Comparison of ENCODE assay signal across 8 cellular contexts in genomic region chr19:14347999-14348889, GRCh38. TPM values are rescaled to one million over a fixed set of nuclear protein-coding genes. Genes with fewer than 3 reads are reported as not detected.
DNase-seq lines count a peak whose midpoint lies in the region; ATAC-seq and TF ChIP-seq lines count a peak whose summit lies in the region.

No MANE protein-coding gene starts in this region.

- H3K9me3 Mint-ChIP-seq in CD14-positive monocyte, result peaks cover 0 to 6% (median 2%) of the 10 kb centered on the region in 7 donors

- H4K20me1 ChIP-seq in hepatocyte (ENCODE audit: insufficient read depth, poor library complexity, severe bottlenecking), result no peaks in the 10 kb centered on the region

- H3K4me1 Mint-ChIP-seq in CD14-positive monocyte, result peaks cover 24% of the 10 kb centered on the region

- peak overlapping the region; percentile 48 to 67 for H3K4me3 Mint-ChIP-seq in CD14-positive monocyte

- DNase-seq in CD14-positive monocyte (ENCODE audit: low spot score) (peak; percentile 58), HK-2 (ENCODE audit: unreplicated experiment) (peak; percentile 70), SW480 (ENCODE audit: low spot score) (peak; percentile 27), amygdala (lab: John Stamatoyannopoulos, UW) (peak in 40 of 56 donors; percentile 4 to 69 (median 23)), hepatocyte (ENCODE audit: low spot score) (peak; percentile 77)

- peaks cover 3 to 12% (median 9%) of the 10 kb centered on the region in 3 donors for H3K27me3 Mint-ChIP-seq in CD14-positive monocyte (ENCODE audit: low read depth in 3 of 3)

- H3K4me1 ChIP-seq in hepatocyte (ENCODE audit: insufficient read depth), result no peaks in the 10 kb centered on the region
- H3K4me1 ChIP-seq in skeletal muscle satellite cell (ENCODE audit: control insufficient read depth, insufficient read depth, low read length), result no peaks in the 10 kb centered on the region

- H2AFZ ChIP-seq in hepatocyte, result peak overlapping the region; percentile 65

- H3K36me3 Mint-ChIP-seq in CD14-positive monocyte, result no peaks in the 10 kb centered on the region

- peak overlapping the region; percentile 92 for H3K4me2 ChIP-seq in hepatocyte
- peak overlapping the region; percentile 75 for H3K4me2 ChIP-seq in skeletal muscle satellite cell (ENCODE audit: low read length)

- 26% methylated on average over 32 of the region's 36 CpGs for WGBS in hepatocyte (ENCODE audit: low lambda C conversion rate, missing lambda C conversion rate)

- H3K27ac Mint-ChIP-seq in CD14-positive monocyte, result no peak overlapping the region

- no peak overlapping the region for H3K9ac ChIP-seq in skeletal muscle satellite cell (ENCODE audit: low read depth, low read length)

- intact Hi-C loops in CD14-positive monocyte (cut with micrococcal nuclease), result loop anchor here (2.0 to 10.0 kb wide), 3 partner anchors 151 to 463 kb away; no protein-coding TSS in a partner anchor

- H3K4me3 ChIP-seq in hepatocyte (no peak overlapping the region), skeletal muscle satellite cell (ENCODE audit: low read length) (peak overlapping the region; percentile 44)

- H3K27me3 ChIP-seq in hepatocyte, result no peaks in the 10 kb centered on the region
- H3K27me3 ChIP-seq in skeletal muscle satellite cell (ENCODE audit: control insufficient read depth, insufficient read depth, low read length), result peaks cover 34% of the 10 kb centered on the region

- ATAC-seq in GM18907 (IDR thresholded peaks at IDR 0.05; ENCODE audit: unreplicated experiment) (no peak), HG03280 (IDR thresholded peaks at IDR 0.05; ENCODE audit: unreplicated experiment) (no peak)

- no peak overlapping the region for H3K27ac ChIP-seq in hepatocyte

- H3K36me3 ChIP-seq in hepatocyte (replicated peaks; ENCODE audit: insufficient read depth, low read depth) (no peaks in the 10 kb centered on the region), skeletal muscle satellite cell (ENCODE audit: insufficient read depth, low read length) (no peaks in the 10 kb centered on the region)

- H3K9me2 ChIP-seq in hepatocyte (replicated peaks; ENCODE audit: insufficient read depth), result no peaks in the 10 kb centered on the region

- TF ChIP-seq CTCF in CD14-positive monocyte (IDR thresholded peaks at IDR 0.05) (peak; percentile 98), hepatocyte (IDR thresholded peaks at IDR 0.05; ENCODE audit: poor library complexity) (peak; percentile 99)

- H3K79me2 ChIP-seq in hepatocyte, result no peaks in the 10 kb centered on the region

- H3K9me3 ChIP-seq in hepatocyte (ENCODE audit: low read depth), result no peaks in the 10 kb centered on the region
- no peaks in the 10 kb centered on the region for H3K9me3 ChIP-seq in skeletal muscle satellite cell (replicated peaks; ENCODE audit: low read length)

RNA-seq across cellular contexts. Expression of gene ADGRE5, which starts 33.0 kb away (rescaled TPM):
- polyA plus RNA-seq in CD14-positive monocyte (100 to 1,000 TPM; 259 to 279 TPM), hepatocyte (7.3 and 13.1 TPM in 2 replicates)
- 4.5 and 5.0 TPM in 2 replicates for total RNA-seq in hepatocyte
- 41.7 and 48.4 TPM in 2 replicates for total RNA-seq in skeletal muscle satellite cell (2012; rRNA removed)

Comparison
In these comparisons a context has a peak if more than half of its experiments do, and no peak if none do; other contexts are left out.
1. DNase-seq: peak in every context shown above with its lines; median percentile 77 in hepatocyte; 70 in HK-2; 58 in CD14-positive monocyte; 27 in SW480; 23 in amygdala.
2. RNA of gene ADGRE5, which starts 33.0 kb away (polyA plus RNA-seq): 259 to 279 TPM in CD14-positive monocyte; 7.3 to 13.1 TPM in hepatocyte; every median in the first group is over 10 times any median in the second.